ENCODE assay signal across 12 cellular contexts in genomic region chr2:165743442-165743841, GRCh38. TPM values are rescaled to one million over a fixed set of nuclear protein-coding genes. Genes with fewer than 3 reads are reported as not detected.
DNase-seq lines count a peak whose midpoint lies in the region; ATAC-seq lines count a peak whose summit lies in the region.
"Had no signal": no experiment of that assay in that cellular context is flagged by ENCODE, and none has a peak within 500 bp of the region (broad histone marks: within the 10 kb centered on the region; RNA-seq: fewer than 3 reads in every experiment).

No MANE protein-coding gene starts in this region.

- no peaks in the 10 kb centered on the region for H3K79me1 ChIP-seq in neuronal stem cell (ENCODE audit: low read depth, low read length)

- H3K27me3 ChIP-seq in neuronal stem cell (ENCODE audit: control insufficient read depth in 3 of 3, insufficient read depth in 3 of 3, low read depth in 1 of 3, low read length in 3 of 3), result no peaks in the 10 kb centered on the region

- WGBS in neuronal stem cell (ENCODE audit: extremely low coverage in 2 of 2, insufficient read length in 2 of 2, insufficient replicate concordance in 1 of 2), 2 donors, result no CpG with 5 or more reads among the region's 2 CpGs

- H2BK12ac ChIP-seq in neuronal stem cell (ENCODE audit: low read length), result no peak overlapping the region

- H3K4me3 ChIP-seq in neuronal stem cell (ENCODE audit: low read length in 2 of 2), result no peak overlapping the region
- H3K4me3 ChIP-seq: GM23338 had no signal

- H3K4me1 ChIP-seq in neuronal stem cell (ENCODE audit: control insufficient read depth in 2 of 2, insufficient read depth in 1 of 2, low read depth in 1 of 2, low read length in 2 of 2), result no peaks in the 10 kb centered on the region

- H3K14ac ChIP-seq in neuronal stem cell (ENCODE audit: low read length), result no peak overlapping the region

- no peak overlapping the region for H3K18ac ChIP-seq in neuronal stem cell (ENCODE audit: low read length)

- no peak overlapping the region for H3K4ac ChIP-seq in neuronal stem cell (ENCODE audit: low read length)

- H2AK5ac ChIP-seq in neuronal stem cell (ENCODE audit: low read depth, low read length), result no peak overlapping the region

- no peaks in the 10 kb centered on the region for H3K36me3 ChIP-seq in neuronal stem cell (replicated peaks in 1 of 2; ENCODE audit: control insufficient read depth in 2 of 2, insufficient read depth in 2 of 2, low read length in 2 of 2)

- no peak overlapping the region for H3K4me2 ChIP-seq in neuronal stem cell (ENCODE audit: insufficient read depth, low read length, poor library complexity, severe bottlenecking)
- H3K4me2 ChIP-seq: GM23338 had no signal

- no peak overlapping the region for H2AFZ ChIP-seq in neuronal stem cell (ENCODE audit: low read length)
- H2AFZ ChIP-seq: GM23338 had no signal

- DNase-seq in OCI-M1 (lab: John Stamatoyannopoulos, UW) (peak; percentile 79), neuronal stem cell (ENCODE audit: low spot score) (no peak), inferior parietal cortex (ENCODE audit: extremely low spot score) (no peak), G401 (ENCODE audit: low spot score) (no peak)
- DNase-seq in stimulated activated CD4-positive, alpha-beta T cell treated with anti-CD3 and anti-CD28 coated beads, Interleukin-4, amount 100 ng/mL, for 4 hours, result no peak
- DNase-seq: activated T-cell treated with anti-CD3 and anti-CD28 coated beads for 4 hours; CD4-positive, alpha-beta memory T cell; NCI-H2081 had no signal

- no peak overlapping the region for H2BK5ac ChIP-seq in neuronal stem cell (ENCODE audit: low read length)

- no peak overlapping the region for H2BK120ac ChIP-seq in neuronal stem cell (ENCODE audit: low read depth, low read length)

- peak; percentile 99 for ATAC-seq in GM18502 (IDR thresholded peaks at IDR 0.05; ENCODE audit: poor library complexity, unreplicated experiment)
- ATAC-seq in GM21423 (IDR thresholded peaks at IDR 0.05; ENCODE audit: unreplicated experiment), result peak; percentile 99
- peak; percentile 90 for ATAC-seq in HG03108 (IDR thresholded peaks at IDR 0.05; ENCODE audit: unreplicated experiment)
- ATAC-seq: GM23338 had no signal

- H4K91ac ChIP-seq in neuronal stem cell (ENCODE audit: low read depth, low read length, poor library complexity), result no peak overlapping the region

- no peak overlapping the region for H3K23ac ChIP-seq in neuronal stem cell (ENCODE audit: low read depth, low read length, poor library complexity)

- no peak overlapping the region for H3K9ac ChIP-seq in neuronal stem cell (ENCODE audit: low read depth, low read length, poor library complexity)

- no peak overlapping the region for H3K27ac ChIP-seq in neuronal stem cell (replicated peaks; ENCODE audit: low read length)

- H4K8ac ChIP-seq in neuronal stem cell (ENCODE audit: low read depth, low read length), result no peak overlapping the region

- in situ Hi-C loops in G401 (cut with HindIII; ENCODE audit: low sequenced_read_pairs), result no loop called here

- H3K9me3 ChIP-seq in neuronal stem cell (replicated peaks in 1 of 2; ENCODE audit: control insufficient read depth in 2 of 2, insufficient read depth in 1 of 2, low read depth in 1 of 2, low read length in 2 of 2), result no peaks in the 10 kb centered on the region

- no peak overlapping the region for H2BK15ac ChIP-seq in neuronal stem cell (ENCODE audit: low read length)

RNA-seq across cellular contexts. Expression of gene GALNT3, which starts 50.6 kb away (rescaled TPM):
- polyA plus RNA-seq in neuronal stem cell (2013, experiment 1 of 2), result 0.04 TPM
- polyA plus RNA-seq in neuronal stem cell (2013, experiment 2 of 2), result 0.04 TPM
- not detected in 2 replicates for total RNA-seq in G401 (2014; rRNA removed; shearing (Covaris generic))
